35 cellular contexts compared by ENCODE assay signal in the genomic region with DNA sequence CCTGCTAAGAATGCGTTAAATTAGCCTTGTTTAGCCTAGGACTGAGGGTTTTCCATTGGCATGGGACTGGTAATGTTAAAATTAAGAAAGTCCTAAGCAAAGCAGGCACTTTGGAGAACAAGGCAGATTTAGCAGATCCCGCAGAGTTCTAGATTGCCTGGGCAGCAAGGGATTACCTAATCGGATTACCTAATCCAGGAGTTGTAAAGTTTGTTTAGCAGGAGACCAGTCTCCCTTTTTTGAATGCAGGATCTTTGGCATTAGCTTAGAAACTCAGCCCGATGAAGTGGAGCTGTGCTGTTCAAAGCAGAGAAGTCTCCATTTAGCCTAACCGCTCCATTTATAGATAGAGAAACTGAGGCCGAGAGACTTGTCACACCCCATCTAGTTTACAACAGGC.
"Had no signal": no experiment of that assay in that cellular context is flagged by ENCODE, and none has a peak within 500 bp of the region (broad histone marks: within the 10 kb centered on the region; RNA-seq: fewer than 3 reads in every experiment).

No MANE protein-coding gene starts in this region.

- H3K4me2 ChIP-seq: KMS-11 had no signal

- H3K9ac ChIP-seq: KMS-11 had no signal

- H3K36me3 ChIP-seq: MG63 had no signal

- H3K27ac ChIP-seq: KMS-11 had no signal

- DNase-seq: Karpas-422, Kasumi-1, KG1, MG63, MM.1S, MV-4-11, NCI-H1048, NCI-H1092, NCI-H1092 treated with DMSO at 0.1 percent for 48 hours, NCI-H1105, NCI-H1105 treated with DMSO at 0.1 percent for 48 hours, NCI-H1417, NCI-H1417 treated with DMSO at 0.1 percent for 48 hours, NCI-H1436, NCI-H1436 treated with DMSO at 0.1 percent for 48 hours, NCI-H146, NCI-H1694, NCI-H1694 treated with DMSO at 0.1 percent for 48 hours, NCI-H187, NCI-H187 treated with DMSO at 0.1 percent for 48 hours, NCI-H1930, NCI-H2029, NCI-H2029 treated with DMSO at 0.1 percent for 48 hours, NCI-H2081, NCI-H2081 treated with DMSO at 0.1 percent for 48 hours, NCI-H2107, NCI-H2171, NCI-H2171 treated with DMSO at 0.1 percent for 48 hours, NCI-H2227 treated with DMSO at 0.1 percent for 48 hours, NCI-H226, NCI-H345, NCI-H446, NCI-H446 treated with DMSO at 0.1 percent for 48 hours, NCI-H510A had no signal

- H3K9me3 ChIP-seq: MG63 had no signal

- H3K4me3 ChIP-seq: MG63 had no signal

- H3K27me3 ChIP-seq: MG63 had no signal
